In the genomic region with DNA sequence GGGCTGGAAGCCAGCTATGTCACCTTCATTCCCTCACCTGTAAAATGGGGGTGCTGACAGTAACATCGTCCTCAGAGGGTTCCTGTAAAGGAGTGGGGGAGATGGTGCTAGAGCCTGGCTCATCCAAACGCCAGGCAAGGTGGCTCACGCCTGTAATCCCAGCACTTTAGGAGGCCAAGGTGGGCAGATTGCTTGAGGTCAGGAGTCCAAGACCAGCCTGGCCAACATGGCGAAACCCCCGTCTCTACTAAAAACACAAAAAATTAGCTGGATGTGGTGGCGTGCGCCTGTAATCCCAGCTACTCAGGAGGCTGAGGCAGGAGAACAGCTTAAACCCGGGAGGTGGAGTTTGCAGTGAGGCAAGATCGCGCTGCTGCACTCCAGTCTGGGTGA, we compare ENCODE assay signal across 10 cellular contexts. TPM values are rescaled to one million over a fixed set of nuclear protein-coding genes. Genes with fewer than 3 reads are reported as not detected.
DNase-seq lines count a peak whose midpoint lies in the region; ATAC-seq, FAIRE-seq and TF ChIP-seq lines count a peak whose summit lies in the region.
"Not testable (repeated sequence)": the region's sequence is repeated elsewhere in the genome, so short reads cannot be mapped to it uniquely, and the experiment has no call there.
"Had no signal": no experiment of that assay in that cellular context is flagged by ENCODE, and none has a peak within 500 bp of the region (broad histone marks: within the 10 kb centered on the region; RNA-seq: fewer than 3 reads in every experiment).

No MANE protein-coding gene starts in this region.

- not testable (repeated sequence) for DNase-seq in CD8-positive, alpha-beta memory T cell; activated CD8-positive, alpha-beta T cell treated with anti-CD3 and anti-CD28 coated beads, Interleukin-2, amount 10 ng/mL, durations not matched to agents 7 days and 5 days; activated naive CD4-positive, alpha-beta T cell treated with anti-CD3 and anti-CD28 coated beads for 36 hours; K562 (ENCODE audit: extremely low read depth in 1 of 4, low spot score in 3 of 4); HepG2 (ENCODE audit: low spot score)
- peak; percentile 13 for DNase-seq in osteoblast (ENCODE audit: insufficient read length, low spot score, missing footprints)

- POLR2A ChIA-PET in CD8-positive, alpha-beta memory T cell (lab: Charles Lee): not testable (repeated sequence)
- POLR2A ChIA-PET in activated CD8-positive, alpha-beta T cell treated with anti-CD3 and anti-CD28 coated beads, Interleukin-2, amount 10 ng/mL, durations not matched to agents 7 days and 5 days (lab: Charles Lee): interaction anchor here (1.3 to 2.1 kb wide), 2 partner anchors 10 to 13 kb away, joined by 5 to 6 read pairs; no protein-coding TSS in a partner anchor
- POLR2A ChIA-PET in K562 (lab: Yijun Ruan, JAX): interaction anchor here (0.5 to 1.9 kb wide), 4 partner anchors 16 to 381 kb away, joined by 3 to 4 read pairs (median 3); a partner anchor contains a TSS
- POLR2A ChIA-PET in HepG2 (lab: Yijun Ruan, JAX): interaction anchor here (0.9 kb wide), 1 partner anchor 52 kb away, joined by 6 read pairs; no protein-coding TSS in a partner anchor

- in situ Hi-C loops in K562 (cut with MboI); HepG2 (cut with HindIII; ENCODE audit: extremely low pct_ligation_motif_present, low pct_unique_long_range_greater_than_20kb): not testable (repeated sequence)

- peak overlapping the region; percentile 52 to 69; a peak in 2 of 4 replicates for H3K9ac ChIP-seq in K562 (ENCODE audit: insufficient read depth in 1 of 2, low read depth in 2 of 2, low read length in 2 of 2)
- not testable (repeated sequence) for H3K9ac ChIP-seq in HepG2 (ENCODE audit: insufficient read depth, low read depth, low read length)

- TF ChIP-seq RAD21 in K562 (CRISPR knock-in tag; conservative IDR thresholded peaks at IDR 0.05 in 1 of 2, IDR thresholded peaks at IDR 0.05 in 1 of 2); HepG2 (CRISPR knock-in tag; IDR thresholded peaks at IDR 0.05): not testable (repeated sequence)

- H3K36me3 ChIP-seq in CD8-positive, alpha-beta memory T cell (ENCODE audit: insufficient read depth, low read length); K562 (ENCODE audit: control insufficient read depth, insufficient read depth, low read length); HepG2 (replicated peaks in 1 of 2; ENCODE audit: control insufficient read depth in 1 of 2, insufficient read depth in 2 of 2, low read length in 2 of 2); osteoblast (ENCODE audit: insufficient read depth, low read length): not testable (repeated sequence)

- peaks cover 21% of the 10 kb centered on the region for H3K4me1 ChIP-seq in CD8-positive, alpha-beta memory T cell (ENCODE audit: insufficient read depth, low read length)
- H3K4me1 ChIP-seq in K562 (replicated peaks in 1 of 2; ENCODE audit: control insufficient read depth in 2 of 2, insufficient read depth in 2 of 2, low read length in 2 of 2) (peaks cover 63 to 87% of the 10 kb centered on the region in 2 experiments), HepG2 (ENCODE audit: insufficient read depth, low read length) (peaks cover 67% of the 10 kb centered on the region), osteoblast (ENCODE audit: insufficient read depth, low read length) (peaks cover 26% of the 10 kb centered on the region)

- not testable (repeated sequence) for H3K36me3 Mint-ChIP-seq in CD8-positive, alpha-beta memory T cell; activated CD8-positive, alpha-beta T cell treated with anti-CD3 and anti-CD28 coated beads, Interleukin-2, amount 10 ng/mL, durations not matched to agents 7 days and 5 days (ENCODE audit: low read depth); activated naive CD4-positive, alpha-beta T cell treated with anti-CD3 and anti-CD28 coated beads for 36 hours (ENCODE audit: low read depth); stimulated activated naive CD8-positive, alpha-beta T cell treated with anti-CD3 and anti-CD28 coated beads, Interleukin-15, Interleukin-2, amounts not matched to agents 100 ng/mL and 50 ng/mL, for 24 hours (ENCODE audit: low read depth)

- peak overlapping the region; percentile 81 for H3K27ac ChIP-seq in CD8-positive, alpha-beta memory T cell (ENCODE audit: low read depth, low read length)
- H3K27ac ChIP-seq in VCaP: peak overlapping the region; percentile 50; the same call in 1 of the 2 replicates
- peak overlapping the region; percentile 85 for H3K27ac ChIP-seq in K562 (ENCODE audit: extremely low read depth, low read depth, low read length)
- H3K27ac ChIP-seq in HepG2 (ENCODE audit: extremely low read length, insufficient read depth, low read length); osteoblast (ENCODE audit: low read depth, low read length): not testable (repeated sequence)

- H3K4me1 Mint-ChIP-seq in CD8-positive, alpha-beta memory T cell: peaks cover 11 to 38% (median 18%) of the 10 kb centered on the region in 3 donors
- peaks cover 70% of the 10 kb centered on the region for H3K4me1 Mint-ChIP-seq in activated CD8-positive, alpha-beta T cell treated with anti-CD3 and anti-CD28 coated beads, Interleukin-2, amount 10 ng/mL, durations not matched to agents 7 days and 5 days (ENCODE audit: low read depth)
- peaks cover 57% of the 10 kb centered on the region for H3K4me1 Mint-ChIP-seq in activated naive CD4-positive, alpha-beta T cell treated with anti-CD3 and anti-CD28 coated beads for 36 hours (ENCODE audit: low read depth)
- H3K4me1 Mint-ChIP-seq in stimulated activated naive CD8-positive, alpha-beta T cell treated with anti-CD3 and anti-CD28 coated beads, Interleukin-15, Interleukin-2, amounts not matched to agents 100 ng/mL and 50 ng/mL, for 24 hours (ENCODE audit: low read depth): peaks cover 92% of the 10 kb centered on the region

- not testable (repeated sequence) for H3K9me3 ChIP-seq in CD8-positive, alpha-beta memory T cell (ENCODE audit: low read length); K562 (replicated peaks; ENCODE audit: control insufficient read depth, insufficient read depth, low read depth, low read length); HepG2 (ENCODE audit: low read length); osteoblast (ENCODE audit: low read depth, low read length)

- H3K27me3 ChIP-seq in CD8-positive, alpha-beta memory T cell (ENCODE audit: insufficient read depth, low read length, poor library complexity, severe bottlenecking); K562 (ENCODE audit: control insufficient read depth in 2 of 2, insufficient read depth in 2 of 2, low read length in 2 of 2); osteoblast (ENCODE audit: insufficient read depth, low read length): not testable (repeated sequence)
- H3K27me3 ChIP-seq in HepG2 (ENCODE audit: control insufficient read depth in 1 of 2, insufficient read depth in 2 of 2, low read length in 2 of 2): peaks cover 6 to 51% of the 10 kb centered on the region in 2 experiments; a peak in 3 of 5 replicates

- not testable (repeated sequence) for H3K9me3 Mint-ChIP-seq in CD8-positive, alpha-beta memory T cell; activated CD8-positive, alpha-beta T cell treated with anti-CD3 and anti-CD28 coated beads, Interleukin-2, amount 10 ng/mL, durations not matched to agents 7 days and 5 days (ENCODE audit: insufficient read depth); activated naive CD4-positive, alpha-beta T cell treated with anti-CD3 and anti-CD28 coated beads for 36 hours; stimulated activated naive CD8-positive, alpha-beta T cell treated with anti-CD3 and anti-CD28 coated beads, Interleukin-15, Interleukin-2, amounts not matched to agents 100 ng/mL and 50 ng/mL, for 24 hours

- not testable (repeated sequence) for H3K27me3 Mint-ChIP-seq in CD8-positive, alpha-beta memory T cell; activated CD8-positive, alpha-beta T cell treated with anti-CD3 and anti-CD28 coated beads, Interleukin-2, amount 10 ng/mL, durations not matched to agents 7 days and 5 days (ENCODE audit: low read depth); activated naive CD4-positive, alpha-beta T cell treated with anti-CD3 and anti-CD28 coated beads for 36 hours (ENCODE audit: low read depth); stimulated activated naive CD8-positive, alpha-beta T cell treated with anti-CD3 and anti-CD28 coated beads, Interleukin-15, Interleukin-2, amounts not matched to agents 100 ng/mL and 50 ng/mL, for 24 hours

- TF ChIP-seq POLR2A in K562 (conservative IDR thresholded peaks at IDR 0.05); HepG2 (IDR thresholded peaks at IDR 0.05; ENCODE audit: insufficient read depth in 1 of 2, low read depth in 2 of 2, low read length in 2 of 2): not testable (repeated sequence)

- intact Hi-C loops in activated naive CD4-positive, alpha-beta T cell treated with anti-CD3 and anti-CD28 coated beads for 36 hours (cut with micrococcal nuclease); K562 (cut with micrococcal nuclease); HepG2 (cut with micrococcal nuclease; ENCODE audit: unreplicated experiment): not testable (repeated sequence)

- CTCF ChIA-PET in CD8-positive, alpha-beta memory T cell (lab: Charles Lee); K562 (lab: Yijun Ruan, JAX; ENCODE audit: low intra/inter-chr PET ratio); HepG2 (lab: Yijun Ruan, JAX; ENCODE audit: low intra/inter-chr PET ratio, low total read pairs): not testable (repeated sequence)
- CTCF ChIA-PET in activated CD8-positive, alpha-beta T cell treated with anti-CD3 and anti-CD28 coated beads, Interleukin-2, amount 10 ng/mL, durations not matched to agents 7 days and 5 days (lab: Charles Lee): interaction anchor here (0.7 to 2.6 kb wide), 3 partner anchors 10 to 48 kb away, joined by 3 to 11 read pairs (median 3); no protein-coding TSS in a partner anchor
- CTCF ChIA-PET in activated naive CD4-positive, alpha-beta T cell treated with anti-CD3 and anti-CD28 coated beads for 36 hours (lab: Charles Lee): interaction anchor here (1.0 kb wide), 1 partner anchor 11 kb away, joined by 3 read pairs; no protein-coding TSS in a partner anchor

- H3K4me2 ChIP-seq in K562 (ENCODE audit: insufficient read depth, low read length): peak overlapping the region; percentile 60; the same call in 1 of the 2 replicates
- peak overlapping the region; percentile 70; the same call in 1 of the 2 replicates for H3K4me2 ChIP-seq in HepG2 (ENCODE audit: low read depth, low read length)
- not testable (repeated sequence) for H3K4me2 ChIP-seq in osteoblast (ENCODE audit: insufficient read depth, low read length)

- not testable (repeated sequence) for TF ChIP-seq EP300 in K562 (IDR thresholded peaks at IDR 0.05; ENCODE audit: low read length); HepG2 (IDR thresholded peaks at IDR 0.05; ENCODE audit: low read depth in 2 of 2, low read length in 2 of 2); HepG2 (CRISPR knock-in tag; IDR thresholded peaks at IDR 0.05; ENCODE audit: borderline replicate concordance)

- not testable (repeated sequence) for H3K4me3 Mint-ChIP-seq in CD8-positive, alpha-beta memory T cell; activated CD8-positive, alpha-beta T cell treated with anti-CD3 and anti-CD28 coated beads, Interleukin-2, amount 10 ng/mL, durations not matched to agents 7 days and 5 days; activated naive CD4-positive, alpha-beta T cell treated with anti-CD3 and anti-CD28 coated beads for 36 hours; stimulated activated naive CD8-positive, alpha-beta T cell treated with anti-CD3 and anti-CD28 coated beads, Interleukin-15, Interleukin-2, amounts not matched to agents 100 ng/mL and 50 ng/mL, for 24 hours

- ATAC-seq in activated CD8-positive, alpha-beta T cell treated with anti-CD3 and anti-CD28 coated beads, Interleukin-2, amount 10 ng/mL, durations not matched to agents 7 days and 5 days; K562; HepG2: not testable (repeated sequence)

- not testable (repeated sequence) for FAIRE-seq in K562 (lab: Jason Lieb, UNC); HepG2 (lab: Jason Lieb, UNC)

- not testable (repeated sequence) for H3K79me2 ChIP-seq in K562 (ENCODE audit: control insufficient read depth, insufficient read depth, low read length); HepG2 (ENCODE audit: insufficient read depth, low read length); osteoblast (ENCODE audit: insufficient read depth, low read length)

- peak overlapping the region in 1 of 8 donors; percentile 58 for H3K27ac Mint-ChIP-seq in CD8-positive, alpha-beta memory T cell
- peak overlapping the region; percentile 20 for H3K27ac Mint-ChIP-seq in activated CD8-positive, alpha-beta T cell treated with anti-CD3 and anti-CD28 coated beads, Interleukin-2, amount 10 ng/mL, durations not matched to agents 7 days and 5 days
- peak overlapping the region; percentile 60 for H3K27ac Mint-ChIP-seq in activated naive CD4-positive, alpha-beta T cell treated with anti-CD3 and anti-CD28 coated beads for 36 hours
- peak overlapping the region; percentile 98 for H3K27ac Mint-ChIP-seq in stimulated activated naive CD8-positive, alpha-beta T cell treated with anti-CD3 and anti-CD28 coated beads, Interleukin-15, Interleukin-2, amounts not matched to agents 100 ng/mL and 50 ng/mL, for 24 hours

- WGBS in K562 (ENCODE audit: insufficient coverage, low coverage, missing lambda C conversion rate): 40% methylated on average over 10 of the region's 10 CpGs
- 33% methylated on average over 10 of the region's 10 CpGs for WGBS in HepG2 (ENCODE audit: low lambda C conversion rate)

- not testable (repeated sequence) for H4K20me1 ChIP-seq in K562 (replicated peaks; ENCODE audit: control insufficient read depth, insufficient read depth, low read length); HepG2 (ENCODE audit: insufficient read depth, low read length); osteoblast (ENCODE audit: insufficient read depth, low read length)

- H2AFZ ChIP-seq in K562 (ENCODE audit: low read depth, low read length): peak overlapping the region; percentile 55
- H2AFZ ChIP-seq in HepG2 (ENCODE audit: low read length); osteoblast (ENCODE audit: low read length): not testable (repeated sequence)

- TF ChIP-seq CTCF in VCaP (conservative IDR thresholded peaks at IDR 0.05); K562 (IDR thresholded peaks at IDR 0.05 in 2 of 3, conservative IDR thresholded peaks at IDR 0.05 in 1 of 3; ENCODE audit: insufficient read depth in 2 of 3, low read depth in 1 of 3, low read length in 3 of 3); HepG2 (CRISPR knock-in tag; IDR thresholded peaks at IDR 0.05); osteoblast (IDR thresholded peaks at IDR 0.05; ENCODE audit: extremely low read depth, low read depth, low read length): not testable (repeated sequence)

- BruUV-seq in K562 (replicated peaks; lab: Mats Ljungman, UMichigan); HepG2 (replicated peaks; lab: Mats Ljungman, UMichigan): not testable (repeated sequence)

- H3K4me3 ChIP-seq in CD8-positive, alpha-beta memory T cell (ENCODE audit: low read length); K562; HepG2 (replicated peaks in 1 of 3; ENCODE audit: insufficient read depth in 1 of 3, low read depth in 2 of 3, low read length in 3 of 3); osteoblast (ENCODE audit: insufficient read depth, low read length): not testable (repeated sequence)

- not testable (repeated sequence) for H3K9me1 ChIP-seq in K562 (ENCODE audit: control insufficient read depth, insufficient read depth, low read length)

RNA-seq across cellular contexts. Expression of a gene that starts 22.6 kb away (rescaled TPM):
- not detected for total RNA-seq in CD8-positive, alpha-beta memory T cell
- not detected for polyA plus RNA-seq in CD8-positive, alpha-beta memory T cell
- total RNA-seq in activated CD8-positive, alpha-beta T cell treated with anti-CD3 and anti-CD28 coated beads, Interleukin-2, amount 10 ng/mL, durations not matched to agents 7 days and 5 days: not detected
- total RNA-seq in activated naive CD4-positive, alpha-beta T cell treated with anti-CD3 and anti-CD28 coated beads for 36 hours: not detected
- total RNA-seq in K562 (2011; cell fraction: chromatin; rRNA removed; ENCODE audit: low replicate concordance): 0.21 TPM in 1 of 2 replicates, not detected in the other
- total RNA-seq in K562 (2011; cell fraction: nucleolus; rRNA removed): not detected in 2 replicates
- total RNA-seq in K562 (2011; cell fraction: nucleoplasm; rRNA removed): not detected in 2 replicates
- total RNA-seq in K562 (2014; rRNA removed): 0.12 TPM in 1 of 2 replicates, not detected in the other
- total RNA-seq in K562 (2014; rRNA removed; fragmentation: Illumina TruSeq; extraction: Trizol): not detected in 2 replicates
- not detected in 2 replicates for total RNA-seq in K562 (2015; rRNA removed; fragmentation: Illumina TruSeq; extraction: Trizol)
- 0.16 and 0.25 TPM in 2 replicates for total RNA-seq in K562 (2021)
- 0.23 and 0.24 TPM in 2 replicates for polyA plus RNA-seq in K562 (2011; rRNA removed)
- 0.07 and 0.37 TPM in 2 replicates for polyA plus RNA-seq in K562 (2011; cell fraction: cytosol; rRNA removed)
- 0.08 and 0.61 TPM in 2 replicates for polyA plus RNA-seq in K562 (2011; cell fraction: nucleus; rRNA removed)
- polyA plus RNA-seq in K562 (2012): 0.22 and 1.5 TPM in 2 replicates
- polyA plus RNA-seq in K562 (2014; fragmentation: Illumina TruSeq; extraction: Trizol): 0.06 TPM in 1 of 2 replicates, not detected in the other
- under 1 TPM; 0.06 to 0.10 TPM for polyA plus RNA-seq in K562 (2014; fragmentation: Nextera tagmentation; extraction: Ambion mirVana)
- polyA plus RNA-seq in K562 (2014; rRNA removed): not detected in 2 replicates
- 0.35 TPM in 1 of 2 replicates, not detected in the other for polyA minus RNA-seq in K562 (2011; rRNA and poly(A)+ RNA removed)
- polyA minus RNA-seq in K562 (2011; cell fraction: cytosol; rRNA and poly(A)+ RNA removed): 0.38 TPM in 1 of 2 replicates, not detected in the other
- polyA minus RNA-seq in K562 (2011; cell fraction: nucleus; rRNA and poly(A)+ RNA removed): not detected in 2 replicates
- 0.66 and 0.86 TPM in 2 replicates for total RNA-seq in HepG2 (2016; rRNA removed; fragmentation: Illumina TruSeq; extraction: Trizol)
- total RNA-seq in HepG2 (2016; cell fraction: cytosol; rRNA removed; fragmentation: Illumina TruSeq; extraction: Trizol; ENCODE audit: low read depth): 0.30 and 0.62 TPM in 2 replicates
- 0.43 and 0.71 TPM in 2 replicates for total RNA-seq in HepG2 (2016; cell fraction: insoluble cytoplasmic fraction; rRNA removed; fragmentation: Illumina TruSeq; extraction: Trizol)
- 0.65 and 0.74 TPM in 2 replicates for total RNA-seq in HepG2 (2016; cell fraction: membrane; rRNA removed; fragmentation: Illumina TruSeq; extraction: Trizol)
- total RNA-seq in HepG2 (2016; cell fraction: nucleus; rRNA removed; fragmentation: Illumina TruSeq; extraction: Trizol): 0.40 and 0.66 TPM in 2 replicates
- polyA plus RNA-seq in HepG2 (2011; rRNA removed): 0.92 and 1.4 TPM in 2 replicates
- 0.98 and 1.0 TPM in 2 replicates for polyA plus RNA-seq in HepG2 (2011; cell fraction: cytosol; rRNA removed)
- polyA plus RNA-seq in HepG2 (2011; cell fraction: nucleus; rRNA removed): 1.5 and 1.8 TPM in 2 replicates
- 0.54 and 0.73 TPM in 2 replicates for polyA plus RNA-seq in HepG2 (2012)
- 0.26 and 0.61 TPM in 2 replicates for polyA plus RNA-seq in HepG2 (2016; cell fraction: cytosol; fragmentation: Illumina TruSeq; extraction: Trizol; ENCODE audit: low read depth)
- polyA plus RNA-seq in HepG2 (2016; cell fraction: insoluble cytoplasmic fraction; fragmentation: Illumina TruSeq; extraction: Trizol; ENCODE audit: low read depth): 0.66 and 0.83 TPM in 2 replicates
- 0.36 and 0.45 TPM in 2 replicates for polyA plus RNA-seq in HepG2 (2016; cell fraction: membrane; fragmentation: Illumina TruSeq; extraction: Trizol; ENCODE audit: low read depth)
- 0.64 and 0.93 TPM in 2 replicates for polyA plus RNA-seq in HepG2 (2016; cell fraction: nucleus; fragmentation: Illumina TruSeq; extraction: Trizol; ENCODE audit: insufficient read depth, low read depth)
- polyA minus RNA-seq in HepG2 (2011; rRNA and poly(A)+ RNA removed; ENCODE audit: low replicate concordance): 1.6 and 8.2 TPM in 2 replicates
- 0.99 TPM in 1 of 2 replicates, not detected in the other for polyA minus RNA-seq in HepG2 (2011; cell fraction: cytosol; rRNA and poly(A)+ RNA removed)
- polyA minus RNA-seq in HepG2 (2011; cell fraction: nucleus; rRNA and poly(A)+ RNA removed): 0.39 and 0.87 TPM in 2 replicates
- 1.4 and 2.1 TPM in 2 replicates for total RNA-seq in osteoblast
- total RNA-seq: CD4-positive, alpha-beta T cell; HT-29 had no signal

RNA-seq across cellular contexts. Expression of a gene that starts 43.7 kb away (rescaled TPM):
- total RNA-seq in CD8-positive, alpha-beta memory T cell: 10 to 100 TPM; 71.2 to 72.5 TPM
- 1.9 TPM for polyA plus RNA-seq in CD8-positive, alpha-beta memory T cell
- total RNA-seq in activated CD8-positive, alpha-beta T cell treated with anti-CD3 and anti-CD28 coated beads, Interleukin-2, amount 10 ng/mL, durations not matched to agents 7 days and 5 days: 10 to 100 TPM; 16.1 to 16.9 TPM
- 10 to 100 TPM; 45.7 to 46.9 TPM for total RNA-seq in activated naive CD4-positive, alpha-beta T cell treated with anti-CD3 and anti-CD28 coated beads for 36 hours
- 17.2 and 52.5 TPM in 2 replicates for total RNA-seq in K562 (2011; cell fraction: chromatin; rRNA removed; ENCODE audit: low replicate concordance)
- 48.0 and 55.7 TPM in 2 replicates for total RNA-seq in K562 (2011; cell fraction: nucleolus; rRNA removed)
- 32.8 and 33.4 TPM in 2 replicates for total RNA-seq in K562 (2011; cell fraction: nucleoplasm; rRNA removed)
- 4.8 and 5.7 TPM in 2 replicates for total RNA-seq in K562 (2014; rRNA removed)
- total RNA-seq in K562 (2014; rRNA removed; fragmentation: Illumina TruSeq; extraction: Trizol): 1.7 and 3.3 TPM in 2 replicates
- total RNA-seq in K562 (2015; rRNA removed; fragmentation: Illumina TruSeq; extraction: Trizol): 6.1 and 6.6 TPM in 2 replicates
- 6.2 and 6.8 TPM in 2 replicates for total RNA-seq in K562 (2021)
- polyA plus RNA-seq in K562 (2011; rRNA removed): 8.2 and 12.8 TPM in 2 replicates
- polyA plus RNA-seq in K562 (2011; cell fraction: cytosol; rRNA removed): 15.1 and 15.7 TPM in 2 replicates
- 24.4 and 28.1 TPM in 2 replicates for polyA plus RNA-seq in K562 (2011; cell fraction: nucleus; rRNA removed)
- polyA plus RNA-seq in K562 (2012): 12.7 and 16.6 TPM in 2 replicates
- 6.4 and 6.8 TPM in 2 replicates for polyA plus RNA-seq in K562 (2014; fragmentation: Illumina TruSeq; extraction: Trizol)
- polyA plus RNA-seq in K562 (2014; fragmentation: Nextera tagmentation; extraction: Ambion mirVana): under 1 TPM in 1 of 2 experiments, not detected in 1; 0.04 TPM
- 3.6 and 7.2 TPM in 2 replicates for polyA plus RNA-seq in K562 (2014; rRNA removed)
- 7.0 and 9.6 TPM in 2 replicates for polyA minus RNA-seq in K562 (2011; rRNA and poly(A)+ RNA removed)
- 8.2 and 10.7 TPM in 2 replicates for polyA minus RNA-seq in K562 (2011; cell fraction: cytosol; rRNA and poly(A)+ RNA removed)
- polyA minus RNA-seq in K562 (2011; cell fraction: nucleus; rRNA and poly(A)+ RNA removed): 8.9 and 13.2 TPM in 2 replicates
- total RNA-seq in HepG2 (2016; rRNA removed; fragmentation: Illumina TruSeq; extraction: Trizol): 7.1 and 15.8 TPM in 2 replicates
- total RNA-seq in HepG2 (2016; cell fraction: cytosol; rRNA removed; fragmentation: Illumina TruSeq; extraction: Trizol; ENCODE audit: low read depth): 6.7 and 6.9 TPM in 2 replicates
- total RNA-seq in HepG2 (2016; cell fraction: insoluble cytoplasmic fraction; rRNA removed; fragmentation: Illumina TruSeq; extraction: Trizol): 5.8 and 16.8 TPM in 2 replicates
- 6.1 and 7.5 TPM in 2 replicates for total RNA-seq in HepG2 (2016; cell fraction: membrane; rRNA removed; fragmentation: Illumina TruSeq; extraction: Trizol)
- 18.1 and 21.2 TPM in 2 replicates for total RNA-seq in HepG2 (2016; cell fraction: nucleus; rRNA removed; fragmentation: Illumina TruSeq; extraction: Trizol)
- polyA plus RNA-seq in HepG2 (2011; rRNA removed): 9.0 and 11.3 TPM in 2 replicates
- 9.5 and 11.5 TPM in 2 replicates for polyA plus RNA-seq in HepG2 (2011; cell fraction: cytosol; rRNA removed)
- 27.8 and 40.2 TPM in 2 replicates for polyA plus RNA-seq in HepG2 (2011; cell fraction: nucleus; rRNA removed)
- 6.1 and 9.1 TPM in 2 replicates for polyA plus RNA-seq in HepG2 (2012)
- polyA plus RNA-seq in HepG2 (2016; cell fraction: cytosol; fragmentation: Illumina TruSeq; extraction: Trizol; ENCODE audit: low read depth): 0.77 and 0.90 TPM in 2 replicates
- 3.7 and 5.2 TPM in 2 replicates for polyA plus RNA-seq in HepG2 (2016; cell fraction: insoluble cytoplasmic fraction; fragmentation: Illumina TruSeq; extraction: Trizol; ENCODE audit: low read depth)
- polyA plus RNA-seq in HepG2 (2016; cell fraction: membrane; fragmentation: Illumina TruSeq; extraction: Trizol; ENCODE audit: low read depth): 2.0 and 2.2 TPM in 2 replicates
- 40.2 and 42.1 TPM in 2 replicates for polyA plus RNA-seq in HepG2 (2016; cell fraction: nucleus; fragmentation: Illumina TruSeq; extraction: Trizol; ENCODE audit: insufficient read depth, low read depth)
- 1.2 and 27.6 TPM in 2 replicates for polyA minus RNA-seq in HepG2 (2011; rRNA and poly(A)+ RNA removed; ENCODE audit: low replicate concordance)
- 8.8 and 9.2 TPM in 2 replicates for polyA minus RNA-seq in HepG2 (2011; cell fraction: cytosol; rRNA and poly(A)+ RNA removed)
- polyA minus RNA-seq in HepG2 (2011; cell fraction: nucleus; rRNA and poly(A)+ RNA removed): 13.6 and 14.7 TPM in 2 replicates
- 30.4 and 36.2 TPM in 2 replicates for total RNA-seq in osteoblast
